Comparison of ENCODE assay signal across 10 cellular contexts in the genomic region with DNA sequence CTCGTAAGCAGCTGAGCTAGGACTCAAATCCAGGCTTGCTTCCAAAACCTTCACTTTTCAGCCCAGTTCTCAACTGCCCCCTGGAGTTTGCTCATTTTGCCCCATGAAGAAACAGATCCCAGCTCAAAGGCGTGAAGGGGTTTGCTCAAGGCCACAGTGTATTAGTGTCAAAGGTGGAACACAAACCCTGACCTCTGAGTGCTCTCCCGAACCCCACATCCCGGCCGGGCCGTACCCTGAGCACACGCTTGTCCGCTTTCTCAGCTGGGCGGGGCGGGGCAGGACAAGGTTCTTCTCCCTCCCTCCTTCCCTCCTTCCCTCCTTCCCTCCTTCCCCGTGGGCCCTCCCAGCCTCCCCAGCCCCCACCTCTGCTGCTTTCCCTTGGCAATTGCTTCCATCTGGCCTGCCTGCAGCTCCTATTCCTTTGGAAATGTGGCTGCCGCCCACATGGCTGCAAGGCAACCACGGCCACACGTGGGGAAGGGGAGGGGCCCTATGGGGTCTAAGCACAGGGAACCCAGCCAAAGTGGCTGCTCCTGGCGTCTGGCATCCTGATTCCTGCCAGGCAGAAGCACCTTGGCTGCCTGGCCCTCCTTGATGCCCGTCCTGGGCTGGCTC. TPM values are rescaled to one million over a fixed set of nuclear protein-coding genes. Genes with fewer than 3 reads are reported as not detected.
DNase-seq lines count a peak whose midpoint lies in the region; ATAC-seq, FAIRE-seq and TF ChIP-seq lines count a peak whose summit lies in the region.
"Had no signal": no experiment of that assay in that cellular context is flagged by ENCODE, and none has a peak within 500 bp of the region (broad histone marks: within the 10 kb centered on the region; RNA-seq: fewer than 3 reads in every experiment).

No MANE protein-coding gene starts in this region.

- peaks cover 48% of the 10 kb centered on the region for H4K20me1 ChIP-seq in astrocyte (ENCODE audit: insufficient read depth, low read length)

- no peak for ATAC-seq in activated T-cell treated with anti-CD3 and anti-CD28 coated beads, Interleukin-2, amount 50 U/mL, for 72 hours (replicated peaks in 1 of 2)

- no peaks in the 10 kb centered on the region for H3K36me3 ChIP-seq in astrocyte (ENCODE audit: insufficient read depth, low read length)
- H3K36me3 ChIP-seq in right atrium auricular region = no peaks in the 10 kb centered on the region

- no peak for FAIRE-seq in astrocyte (lab: Jason Lieb, UNC)

- no peak overlapping the region for H3K9ac ChIP-seq in astrocyte (ENCODE audit: low read length)
- H3K9ac ChIP-seq: KMS-11 had no signal

- peak overlapping the region; percentile 28 for H3K4me2 ChIP-seq in astrocyte (ENCODE audit: low read length)
- H3K4me2 ChIP-seq: KMS-11 had no signal

- H3K9me3 ChIP-seq in astrocyte (ENCODE audit: insufficient read depth, low read depth, low read length) = no peaks in the 10 kb centered on the region
- no peaks in the 10 kb centered on the region for H3K9me3 ChIP-seq in right atrium auricular region

- H3K79me2 ChIP-seq in astrocyte (ENCODE audit: insufficient read depth, low read length) = peaks cover 30% of the 10 kb centered on the region

- peak; percentile 46 for TF ChIP-seq CTCF in HFF-Myc (IDR thresholded peaks at IDR 0.05; ENCODE audit: low read depth, low read length, missing control alignments)
- TF ChIP-seq CTCF in astrocyte (IDR thresholded peaks at IDR 0.05; ENCODE audit: insufficient read depth, low read depth, low read length) = no peak
- TF ChIP-seq CTCF in right atrium auricular region (IDR thresholded peaks at IDR 0.05) = no peak

- H3K27me3 Mint-ChIP-seq in astrocyte (ENCODE audit: low read depth, unreplicated experiment) = no peaks in the 10 kb centered on the region
- no peaks in the 10 kb centered on the region for H3K27me3 Mint-ChIP-seq in activated T-cell treated with anti-CD3 and anti-CD28 coated beads, Interleukin-2, amount 50 U/mL, for 72 hours (ENCODE audit: low read depth)

- H3K27me3 ChIP-seq in astrocyte (ENCODE audit: insufficient read depth, low read length) (no peaks in the 10 kb centered on the region), right atrium auricular region (no peaks in the 10 kb centered on the region)

- no peak overlapping the region for H2AFZ ChIP-seq in astrocyte (ENCODE audit: low read depth, low read length)

- no peak overlapping the region for H3K4me3 Mint-ChIP-seq in astrocyte (ENCODE audit: unreplicated experiment)
- H3K4me3 Mint-ChIP-seq in activated T-cell treated with anti-CD3 and anti-CD28 coated beads, Interleukin-2, amount 50 U/mL, for 72 hours = no peak overlapping the region

- H3K4me1 ChIP-seq in astrocyte (ENCODE audit: insufficient read depth, low read length) (peaks cover 29% of the 10 kb centered on the region), right atrium auricular region (peaks cover 0 to 86% of the 10 kb centered on the region in 2 donors)

- H3K4me3 ChIP-seq in HFF-Myc (replicated peaks; ENCODE audit: low read depth, low read length) (peak overlapping the region; percentile 30), astrocyte (ENCODE audit: insufficient read depth, low read depth, low read length) (no peak overlapping the region), right atrium auricular region (peak overlapping the region in 1 of 2 donors; percentile 7)

- DNase-seq in HFF-Myc (ENCODE audit: extremely low read depth, low read depth) (peak; percentile 86), astrocyte (ENCODE audit: low read depth) (peak; percentile 51), right atrium auricular region (ENCODE audit: low spot score) (peak; percentile 76), smooth muscle cell of the brain vasculature (ENCODE audit: low read depth, low spot score) (peak; percentile 46), HuH-7.5 (ENCODE audit: low spot score) (no peak), DMS53 treated with DMSO at 0.1 percent for 48 hours (lab: John Stamatoyannopoulos, UW; ENCODE audit: unreplicated experiment) (no peak), SIG-M5 (lab: John Stamatoyannopoulos, UW) (no peak)
- DNase-seq in activated T-cell treated with anti-CD3 and anti-CD28 coated beads, Interleukin-2, amount 50 U/mL, for 72 hours = no peak
- DNase-seq: activated CD8-positive, alpha-beta memory T cell treated with anti-CD3 and anti-CD28 coated beads, Interleukin-2, amount 50 U/mL, for 48 hours had no signal

- H3K27ac ChIP-seq in astrocyte (ENCODE audit: low read depth, low read length) (no peak overlapping the region), right atrium auricular region (peak overlapping the region; percentile 85 to 92)
- H3K27ac ChIP-seq: KMS-11 had no signal

- H3K27ac Mint-ChIP-seq in astrocyte (ENCODE audit: unreplicated experiment) = no peak overlapping the region
- no peak overlapping the region for H3K27ac Mint-ChIP-seq in activated T-cell treated with anti-CD3 and anti-CD28 coated beads, Interleukin-2, amount 50 U/mL, for 72 hours

- H3K36me3 Mint-ChIP-seq in astrocyte (ENCODE audit: low read depth, unreplicated experiment) = peaks cover 2% of the 10 kb centered on the region
- no peaks in the 10 kb centered on the region for H3K36me3 Mint-ChIP-seq in activated T-cell treated with anti-CD3 and anti-CD28 coated beads, Interleukin-2, amount 50 U/mL, for 72 hours (ENCODE audit: insufficient read depth in 2 of 2)

- no peaks in the 10 kb centered on the region for H3K9me3 Mint-ChIP-seq in astrocyte (ENCODE audit: unreplicated experiment)
- H3K9me3 Mint-ChIP-seq in activated T-cell treated with anti-CD3 and anti-CD28 coated beads, Interleukin-2, amount 50 U/mL, for 72 hours = no peaks in the 10 kb centered on the region

- peaks cover 10% of the 10 kb centered on the region for H3K4me1 Mint-ChIP-seq in astrocyte (ENCODE audit: low read depth, unreplicated experiment)
- H3K4me1 Mint-ChIP-seq in activated T-cell treated with anti-CD3 and anti-CD28 coated beads, Interleukin-2, amount 50 U/mL, for 72 hours (ENCODE audit: low read depth) = peaks cover 15% of the 10 kb centered on the region

RNA-seq across cellular contexts. Expression of gene ST3GAL4, which starts 4.1 kb away (rescaled TPM):
- 12.2 and 14.1 TPM in 2 replicates for total RNA-seq in astrocyte
- total RNA-seq in right atrium auricular region = 100 to 1,000 TPM in 1 of 2 donors, 10 to 100 TPM in 1; 67.5 to 103 TPM
- total RNA-seq in activated T-cell treated with anti-CD3 and anti-CD28 coated beads, Interleukin-2, amount 50 U/mL, for 72 hours = 10 to 100 TPM; 10.9 to 12.1 TPM

RNA-seq across cellular contexts. Expression of gene DCPS, which starts 55.7 kb away (rescaled TPM):
- total RNA-seq in astrocyte = 11.3 and 14.0 TPM in 2 replicates
- total RNA-seq in right atrium auricular region = 10 to 100 TPM; 12.1 to 14.1 TPM
- 10 to 100 TPM; 33.9 to 37.7 TPM for total RNA-seq in activated T-cell treated with anti-CD3 and anti-CD28 coated beads, Interleukin-2, amount 50 U/mL, for 72 hours

Comparison
In these comparisons a context has a peak if more than half of its experiments do, and no peak if none do; other contexts are left out.
1. DNase-seq: peak in HFF-Myc (single experiment), astrocyte (single experiment), right atrium auricular region (single experiment) and smooth muscle cell of the brain vasculature (single experiment); none in HuH-7.5 (single experiment), DMS53 treated with DMSO at 0.1 percent for 48 hours (single experiment), SIG-M5 (single experiment) and activated T-cell treated with anti-CD3 and anti-CD28 coated beads, Interleukin-2, amount 50 U/mL, for 72 hours (0 of 2).